ENCODE assay signal across 1 cellular context in the genomic region with DNA sequence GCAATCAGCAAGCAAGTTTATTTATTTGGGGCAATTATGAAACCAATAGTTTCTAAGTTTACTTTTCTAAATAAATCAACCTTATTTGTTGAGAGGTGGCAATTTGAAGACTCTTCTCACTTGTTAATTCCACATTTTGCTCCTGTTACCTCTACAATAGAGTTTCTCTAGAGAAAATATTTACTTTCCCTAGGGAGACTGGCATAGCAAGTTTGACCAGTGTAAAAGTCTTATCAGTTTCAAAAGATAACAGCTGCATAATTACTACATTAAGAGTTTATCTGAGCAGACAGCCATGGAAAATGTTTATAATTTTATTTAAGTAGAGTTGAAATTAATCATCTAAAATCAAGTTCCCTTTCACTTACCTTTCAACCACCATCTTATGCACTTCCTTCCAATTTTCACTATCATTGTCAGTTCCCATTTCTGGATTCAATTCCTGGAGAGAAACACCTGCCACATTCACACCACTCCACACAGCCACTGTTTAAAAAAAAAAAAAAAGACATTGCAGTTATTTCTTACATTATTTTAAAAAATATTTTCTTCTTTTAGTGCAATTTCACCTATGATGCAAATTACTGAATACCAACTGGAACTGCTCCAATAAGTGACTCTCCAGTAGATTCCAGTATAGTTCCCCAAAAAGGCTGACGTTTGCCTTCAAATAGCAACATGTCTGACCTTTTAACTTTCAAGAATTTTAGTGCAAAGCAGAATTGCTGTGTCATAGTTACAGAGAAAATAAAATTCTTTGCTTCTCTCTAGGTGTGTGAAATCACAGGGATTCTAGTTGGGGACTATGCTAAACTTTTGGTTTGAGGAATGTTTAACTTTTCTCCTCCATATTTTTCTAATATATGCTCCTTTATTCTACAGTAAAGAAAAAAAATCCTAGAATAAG.
TF ChIP-seq lines count a peak whose summit lies in the region.

No MANE protein-coding gene starts in this region.

TF ChIP-seq in WTC11, 78 proteins besides CTCF, POLR2A, EP300 and RAD21:
- TF ChIP-seq SP1 (CRISPR knock-in tag; conservative IDR thresholded peaks at IDR 0.05) (no peak), ESRRA (CRISPR knock-in tag; IDR thresholded peaks at IDR 0.05; ENCODE audit: borderline replicate concordance) (no peak), RELA (CRISPR knock-in tag; IDR thresholded peaks at IDR 0.05; ENCODE audit: borderline replicate concordance) (no peak), FOXJ3 (CRISPR knock-in tag; IDR thresholded peaks at IDR 0.05; ENCODE audit: borderline replicate concordance) (no peak), ZNF425 (CRISPR knock-in tag; conservative IDR thresholded peaks at IDR 0.05) (no peak), STAT6 (CRISPR knock-in tag; conservative IDR thresholded peaks at IDR 0.05; ENCODE audit: low read depth) (no peak), ZNF423 (CRISPR knock-in tag; IDR thresholded peaks at IDR 0.05) (no peak), ZNF416 (CRISPR knock-in tag; IDR thresholded peaks at IDR 0.05) (no peak), NFATC4 (CRISPR knock-in tag; IDR thresholded peaks at IDR 0.05) (no peak), ZNF396 (CRISPR knock-in tag; IDR thresholded peaks at IDR 0.05; ENCODE audit: borderline replicate concordance) (no peak), EMX1 (CRISPR knock-in tag; IDR thresholded peaks at IDR 0.05) (no peak), NFYB (CRISPR knock-in tag; conservative IDR thresholded peaks at IDR 0.05; ENCODE audit: low read depth) (no peak), TEAD1 (CRISPR knock-in tag; IDR thresholded peaks at IDR 0.05) (no peak)
- TF ChIP-seq, protein P1, sequence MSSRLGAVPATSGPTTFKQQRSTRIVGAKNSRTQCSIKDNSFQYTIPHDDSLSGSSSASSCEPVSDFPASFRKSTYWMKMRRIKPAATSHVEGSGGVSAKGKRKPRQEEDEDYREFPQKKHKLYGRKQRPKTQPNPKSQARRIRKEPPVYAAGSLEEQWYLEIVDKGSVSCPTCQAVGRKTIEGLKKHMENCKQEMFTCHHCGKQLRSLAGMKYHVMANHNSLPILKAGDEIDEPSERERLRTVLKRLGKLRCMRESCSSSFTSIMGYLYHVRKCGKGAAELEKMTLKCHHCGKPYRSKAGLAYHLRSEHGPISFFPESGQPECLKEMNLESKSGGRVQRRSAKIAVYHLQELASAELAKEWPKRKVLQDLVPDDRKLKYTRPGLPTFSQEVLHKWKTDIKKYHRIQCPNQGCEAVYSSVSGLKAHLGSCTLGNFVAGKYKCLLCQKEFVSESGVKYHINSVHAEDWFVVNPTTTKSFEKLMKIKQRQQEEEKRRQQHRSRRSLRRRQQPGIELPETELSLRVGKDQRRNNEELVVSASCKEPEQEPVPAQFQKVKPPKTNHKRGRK (CRISPR knock-in tag; IDR thresholded peaks at IDR 0.05; ENCODE audit: borderline replicate concordance): no peak
- TF ChIP-seq, protein P2, sequence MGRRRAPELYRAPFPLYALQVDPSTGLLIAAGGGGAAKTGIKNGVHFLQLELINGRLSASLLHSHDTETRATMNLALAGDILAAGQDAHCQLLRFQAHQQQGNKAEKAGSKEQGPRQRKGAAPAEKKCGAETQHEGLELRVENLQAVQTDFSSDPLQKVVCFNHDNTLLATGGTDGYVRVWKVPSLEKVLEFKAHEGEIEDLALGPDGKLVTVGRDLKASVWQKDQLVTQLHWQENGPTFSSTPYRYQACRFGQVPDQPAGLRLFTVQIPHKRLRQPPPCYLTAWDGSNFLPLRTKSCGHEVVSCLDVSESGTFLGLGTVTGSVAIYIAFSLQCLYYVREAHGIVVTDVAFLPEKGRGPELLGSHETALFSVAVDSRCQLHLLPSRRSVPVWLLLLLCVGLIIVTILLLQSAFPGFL (CRISPR knock-in tag; IDR thresholded peaks at IDR 0.05; ENCODE audit: borderline replicate concordance): no peak
TF ChIP-seq in WTC11: peak in this region for 0.
